Comparison of ENCODE assay signal across 1 cellular context in genomic region chr2:238904177-238904576, GRCh38.
TF ChIP-seq lines count a peak whose summit lies in the region.

No MANE protein-coding gene starts in this region.

TF ChIP-seq in HepG2, 621 proteins besides CTCF, POLR2A, EP300 and RAD21 (continued from another document):
- TF ChIP-seq FOXA1 (IDR thresholded peaks at IDR 0.05): peak; percentile 38; the same call in 1 of the 2 replicates
- TF ChIP-seq FOXA1 (CRISPR knock-in tag; IDR thresholded peaks at IDR 0.05): no peak
- TF ChIP-seq ZSCAN22 (CRISPR knock-in tag; IDR thresholded peaks at IDR 0.05): no peak
- TF ChIP-seq, protein P1, sequence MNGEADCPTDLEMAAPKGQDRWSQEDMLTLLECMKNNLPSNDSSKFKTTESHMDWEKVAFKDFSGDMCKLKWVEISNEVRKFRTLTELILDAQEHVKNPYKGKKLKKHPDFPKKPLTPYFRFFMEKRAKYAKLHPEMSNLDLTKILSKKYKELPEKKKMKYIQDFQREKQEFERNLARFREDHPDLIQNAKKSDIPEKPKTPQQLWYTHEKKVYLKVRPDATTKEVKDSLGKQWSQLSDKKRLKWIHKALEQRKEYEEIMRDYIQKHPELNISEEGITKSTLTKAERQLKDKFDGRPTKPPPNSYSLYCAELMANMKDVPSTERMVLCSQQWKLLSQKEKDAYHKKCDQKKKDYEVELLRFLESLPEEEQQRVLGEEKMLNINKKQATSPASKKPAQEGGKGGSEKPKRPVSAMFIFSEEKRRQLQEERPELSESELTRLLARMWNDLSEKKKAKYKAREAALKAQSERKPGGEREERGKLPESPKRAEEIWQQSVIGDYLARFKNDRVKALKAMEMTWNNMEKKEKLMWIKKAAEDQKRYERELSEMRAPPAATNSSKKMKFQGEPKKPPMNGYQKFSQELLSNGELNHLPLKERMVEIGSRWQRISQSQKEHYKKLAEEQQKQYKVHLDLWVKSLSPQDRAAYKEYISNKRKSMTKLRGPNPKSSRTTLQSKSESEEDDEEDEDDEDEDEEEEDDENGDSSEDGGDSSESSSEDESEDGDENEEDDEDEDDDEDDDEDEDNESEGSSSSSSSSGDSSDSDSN (CRISPR knock-in tag; IDR thresholded peaks at IDR 0.05): no peak
